In genomic region chr10:86198271-86198670, GRCh38 we compare ENCODE assay signal across 7 cellular contexts.
"Had no signal": no experiment of that assay in that cellular context is flagged by ENCODE, and none has a peak within 500 bp of the region (broad histone marks: within the 10 kb centered on the region; RNA-seq: fewer than 3 reads in every experiment).

No MANE protein-coding gene starts in this region.

- H3K4me2 ChIP-seq: GM23338 had no signal

- H3K4me3 ChIP-seq: GM23338 had no signal

- H3K4me3 Mint-ChIP-seq: GM23338, H9 had no signal

- H2AFZ ChIP-seq: GM23338 had no signal

- H3K9me3 Mint-ChIP-seq: GM23338, H9 had no signal

- H3K27ac Mint-ChIP-seq: GM23338, H9 had no signal

- DNase-seq: H9, HCEC 1CT, IMR-90 had no signal

- ATAC-seq: GM23338 had no signal

- FAIRE-seq: H1, H54, HTR-8/SVneo had no signal
